In genomic region chr22:36405671-36406070, GRCh38 we compare ENCODE assay signal across 8 cellular contexts. TPM values are rescaled to one million over a fixed set of nuclear protein-coding genes. Genes with fewer than 3 reads are reported as not detected.
DNase-seq lines count a peak whose midpoint lies in the region; ATAC-seq and TF ChIP-seq lines count a peak whose summit lies in the region.

No MANE protein-coding gene starts in this region.

- H3K9me3 Mint-ChIP-seq in endothelial cell (ENCODE audit: unreplicated experiment): no peaks in the 10 kb centered on the region

- peaks cover 12% of the 10 kb centered on the region for H3K4me1 Mint-ChIP-seq in endothelial cell (ENCODE audit: unreplicated experiment)

- no peaks in the 10 kb centered on the region for H3K27me3 ChIP-seq in upper lobe of left lung

- H3K4me3 Mint-ChIP-seq in endothelial cell (ENCODE audit: unreplicated experiment): no peak overlapping the region

- TF ChIP-seq EP300 in upper lobe of left lung (IDR thresholded peaks at IDR 0.05): peak in 1 of 4 donors; percentile 38

- TF ChIP-seq CTCF in endothelial cell (IDR thresholded peaks at IDR 0.05; ENCODE audit: unreplicated experiment): no peak
- peak in 1 of 6 experiments; percentile 28 for TF ChIP-seq CTCF in upper lobe of left lung (IDR thresholded peaks at IDR 0.05)

- peaks cover 2% of the 10 kb centered on the region for H3K27me3 Mint-ChIP-seq in endothelial cell (ENCODE audit: unreplicated experiment)

- peak; percentile 82 for DNase-seq in Right ventricle myocardium inferior (ENCODE audit: missing footprints)
- no peak for DNase-seq in left cardiac atrium
- DNase-seq in T-helper 22 cell (ENCODE audit: low read depth): peak; percentile 32
- DNase-seq in endothelial cell (ENCODE audit: low spot score): no peak
- peak in 1 of 2 donors; percentile 92 for DNase-seq in upper lobe of left lung
- DNase-seq in NCI-H82 treated with DMSO at 0.1 percent for 48 hours (lab: John Stamatoyannopoulos, UW; ENCODE audit: unreplicated experiment): no peak
- DNase-seq in NCI-H2171 (lab: John Stamatoyannopoulos, UW): no peak
- no peak for DNase-seq in NCI-H2081 treated with DMSO at 0.1 percent for 48 hours (lab: John Stamatoyannopoulos, UW)

- no peak overlapping the region for H3K4me3 ChIP-seq in upper lobe of left lung

- no peaks in the 10 kb centered on the region for H3K9me3 ChIP-seq in upper lobe of left lung

- H3K36me3 ChIP-seq in upper lobe of left lung: no peaks in the 10 kb centered on the region

- peaks cover 10 to 44% (median 28%) of the 10 kb centered on the region in 4 donors for H3K4me1 ChIP-seq in upper lobe of left lung

- TF ChIP-seq POLR2A in upper lobe of left lung (IDR thresholded peaks at IDR 0.05): no peak

- no peaks in the 10 kb centered on the region for H3K36me3 Mint-ChIP-seq in endothelial cell (ENCODE audit: low read depth, unreplicated experiment)

- H3K27ac ChIP-seq in upper lobe of left lung: peak overlapping the region; percentile 69 to 84 (median 78)

- intact Hi-C loops in Right ventricle myocardium inferior (cut with DNase I): no loop called here
- intact Hi-C loops in left cardiac atrium (cut with DNase I): no loop called here

- peak overlapping the region; percentile 62 for H3K27ac Mint-ChIP-seq in endothelial cell (ENCODE audit: unreplicated experiment)

- 16 to 34% methylated on average over 5 of the region's 5 CpGs for WGBS in upper lobe of left lung, 2 donors

- ATAC-seq in Right ventricle myocardium inferior: peak; percentile 8
- no peak for ATAC-seq in left cardiac atrium
- peak; percentile 68 to 70 for ATAC-seq in upper lobe of left lung (ENCODE audit: low FRiP score in 2 of 2)

RNA-seq across cellular contexts. Expression of gene MYH9, which starts 17.9 kb away (rescaled TPM):
- total RNA-seq in Right ventricle myocardium inferior (180 TPM), left cardiac atrium (100 to 1,000 TPM; 225 to 367 TPM), endothelial cell (ENCODE audit: unreplicated experiment) (931 TPM), upper lobe of left lung (100 to 1,000 TPM; 486 to 925 (median 599) TPM)

Comparison
In these comparisons a context has a peak if more than half of its experiments do, and no peak if none do; other contexts are left out.
1. ATAC-seq: peak in Right ventricle myocardium inferior (single experiment) and upper lobe of left lung (2 of 2); none in left cardiac atrium (0 of 2).
2. DNase-seq: peak in Right ventricle myocardium inferior (single experiment) and T-helper 22 cell (single experiment); none in left cardiac atrium (single experiment), endothelial cell (single experiment), NCI-H82 treated with DMSO at 0.1 percent for 48 hours (single experiment), NCI-H2171 (single experiment) and NCI-H2081 treated with DMSO at 0.1 percent for 48 hours (single experiment).